ENCODE assay signal across 2 cellular contexts in the genomic region with DNA sequence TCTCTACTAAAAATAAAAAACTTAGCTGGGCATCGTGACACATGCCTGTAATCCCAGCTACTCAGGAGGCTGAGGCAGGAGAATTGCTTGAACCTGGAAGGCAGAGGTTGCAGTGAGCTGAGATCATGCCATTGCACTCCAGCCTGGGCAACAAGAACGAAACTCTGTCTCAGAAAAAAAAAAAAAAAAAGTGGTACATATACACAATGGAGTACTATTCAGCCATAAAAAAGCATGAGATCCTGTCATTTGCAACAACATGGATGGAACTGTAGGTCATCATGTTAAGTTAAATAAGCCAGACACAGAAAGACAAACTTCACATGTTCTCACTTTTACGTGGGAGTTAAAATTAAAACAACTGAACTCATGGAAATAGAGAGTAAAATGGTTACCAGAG.
TF ChIP-seq lines count a peak whose summit lies in the region.

No MANE protein-coding gene starts in this region.

TF ChIP-seq in SK-N-SH treated with all-trans-retinoic acid at 6 μM for 48 hours, 23 proteins besides CTCF, POLR2A, EP300 and RAD21:
- TF ChIP-seq ZNF8 (CRISPR knock-in tag; IDR thresholded peaks at IDR 0.05), result peak; percentile 66

TF ChIP-seq in K562, 482 proteins besides CTCF, POLR2A, EP300 and RAD21 (continued from another document):
- TF ChIP-seq ZNF146 (CRISPR knock-in tag; IDR thresholded peaks at IDR 0.05; ENCODE audit: unreplicated experiment) (peak; percentile 76), BCOR (IDR thresholded peaks at IDR 0.05) (peak; percentile 54; the same call in 1 of the 2 replicates)
